In the genomic region with DNA sequence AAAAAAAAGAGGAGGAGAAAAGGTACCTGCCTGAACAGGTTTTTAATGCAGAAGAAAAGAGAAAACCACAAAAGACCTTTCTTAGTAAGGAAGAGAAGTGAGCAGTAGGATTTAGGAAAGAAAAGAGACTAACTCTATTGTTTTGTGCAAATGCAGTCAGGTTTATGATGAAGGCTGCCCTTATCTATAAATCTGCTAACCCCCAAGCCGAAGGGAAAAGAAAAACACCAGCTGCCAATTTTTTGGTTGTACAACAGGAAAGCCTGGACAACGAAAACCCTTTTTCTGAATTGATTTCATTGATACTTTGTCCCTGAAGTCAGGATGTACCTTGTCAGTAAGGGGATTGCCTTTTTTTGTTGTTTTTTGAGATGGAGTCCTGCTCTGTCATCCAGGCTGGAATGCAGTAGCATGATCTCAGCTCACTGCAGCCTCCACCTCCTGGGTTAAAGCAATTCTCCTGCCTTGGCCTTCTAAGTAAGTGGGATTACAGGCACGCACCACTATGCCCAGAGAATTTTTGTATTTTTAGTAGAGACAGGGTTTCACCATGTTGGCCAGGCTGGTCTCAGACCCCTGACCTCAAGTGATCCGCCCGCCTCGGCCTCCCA, we compare ENCODE assay signal across 2 cellular contexts.
TF ChIP-seq lines count a peak whose summit lies in the region.

No MANE protein-coding gene starts in this region.

TF ChIP-seq in IMR-90, 13 proteins besides CTCF, POLR2A, EP300 and RAD21:
- TF ChIP-seq RCOR1 (IDR thresholded peaks at IDR 0.05; ENCODE audit: insufficient replicate concordance, low read length) = no peak
- no peak for TF ChIP-seq BHLHE40 (IDR thresholded peaks at IDR 0.05; ENCODE audit: low read depth, low read length)
- no peak for TF ChIP-seq RFX5 (IDR thresholded peaks at IDR 0.05; ENCODE audit: low read depth, low read length)
- TF ChIP-seq SMC3 (IDR thresholded peaks at IDR 0.05; ENCODE audit: low read depth, low read length) = no peak
- TF ChIP-seq, protein P1, sequence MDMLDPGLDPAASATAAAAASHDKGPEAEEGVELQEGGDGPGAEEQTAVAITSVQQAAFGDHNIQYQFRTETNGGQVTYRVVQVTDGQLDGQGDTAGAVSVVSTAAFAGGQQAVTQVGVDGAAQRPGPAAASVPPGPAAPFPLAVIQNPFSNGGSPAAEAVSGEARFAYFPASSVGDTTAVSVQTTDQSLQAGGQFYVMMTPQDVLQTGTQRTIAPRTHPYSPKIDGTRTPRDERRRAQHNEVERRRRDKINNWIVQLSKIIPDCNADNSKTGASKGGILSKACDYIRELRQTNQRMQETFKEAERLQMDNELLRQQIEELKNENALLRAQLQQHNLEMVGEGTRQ (IDR thresholded peaks at IDR 0.05; ENCODE audit: low read depth, low read length) = no peak

TF ChIP-seq in endothelial cell of umbilical vein, 7 proteins besides CTCF, POLR2A, EP300 and RAD21:
- TF ChIP-seq POLR2AphosphoS5 (IDR thresholded peaks at IDR 0.05; ENCODE audit: insufficient read depth, low read depth, low read length) (no peak), EZH2 (IDR thresholded peaks at IDR 0.05; ENCODE audit: borderline replicate concordance, low read depth, low read length, severe bottlenecking) (no peak)
TF ChIP-seq in endothelial cell of umbilical vein: peak in this region for 0.
